33 cellular contexts compared by ENCODE assay signal in genomic region chr21:38590449-38590848, GRCh38.
"Had no signal": no experiment of that assay in that cellular context is flagged by ENCODE, and none has a peak within 500 bp of the region (broad histone marks: within the 10 kb centered on the region; RNA-seq: fewer than 3 reads in every experiment).

No MANE protein-coding gene starts in this region.

- H3K4me3 ChIP-seq: adrenal gland, body of pancreas, breast epithelium, cardiac muscle cell had no signal

- H3K27me3 ChIP-seq: adrenal gland, body of pancreas, cardiac muscle cell had no signal

- H3K4me1 ChIP-seq: adrenal gland, body of pancreas, breast epithelium had no signal

- ATAC-seq: activated naive CD4-positive, alpha-beta T cell treated with anti-CD3 and anti-CD28 coated beads, Interleukin-2, amount 50 U/mL, for 72 hours; activated naive CD8-positive, alpha-beta T cell treated with anti-CD3 and anti-CD28 coated beads, Interleukin-2, amount 50 U/mL, for 24 hours; activated T-cell treated with anti-CD3 and anti-CD28 coated beads, Interleukin-2, amount 50 U/mL, for 4 hours; activated T-cell treated with anti-CD3 and anti-CD28 coated beads, Interleukin-2, amount 50 U/mL, for 72 hours; activated T-helper 17 cell treated with anti-CD3 and anti-CD28 coated beads, Interleukin-2, amount 50 U/mL, for 72 hours; body of pancreas had no signal

- H3K9me3 ChIP-seq: adrenal gland, body of pancreas, breast epithelium had no signal

- DNase-seq: activated effector memory CD4-positive, alpha-beta T cell treated with anti-CD3 and anti-CD28 coated beads, Interleukin-2, amount 50 U/mL, for 16 hours; activated effector memory CD4-positive, alpha-beta T cell treated with Interleukin-2 at 50 U/mL for 16 hours; activated gamma-delta T cell; activated gamma-delta T cell treated with Interleukin-2 at 50 U/mL for 16 hours; activated naive CD4-positive, alpha-beta T cell; activated naive CD4-positive, alpha-beta T cell treated with anti-CD3 and anti-CD28 coated beads for 36 hours; activated naive CD4-positive, alpha-beta T cell treated with anti-CD3 and anti-CD28 coated beads, Interleukin-2, amount 10 ng/mL, durations not matched to agents 7 days and 5 days; activated naive CD4-positive, alpha-beta T cell treated with anti-CD3 and anti-CD28 coated beads, Interleukin-2, amount 50 U/mL, for 16 hours; activated naive CD4-positive, alpha-beta T cell treated with Interleukin-2 at 50 U/mL for 16 hours; activated naive CD8-positive, alpha-beta T cell treated with anti-CD3 and anti-CD28 coated beads for 36 hours; activated naive CD8-positive, alpha-beta T cell treated with anti-CD3 and anti-CD28 coated beads, Interleukin-2, amount 10 ng/mL, durations not matched to agents 7 days and 5 days; activated naive CD8-positive, alpha-beta T cell treated with anti-CD3 and anti-CD28 coated beads, Interleukin-2, amount 50 U/mL, for 24 hours; activated T-cell treated with anti-CD3 and anti-CD28 coated beads, Interleukin-2, amount 50 U/mL, for 1 hour; activated T-cell treated with anti-CD3 and anti-CD28 coated beads, Interleukin-2, amount 50 U/mL, for 24 hours; activated T-cell treated with anti-CD3 and anti-CD28 coated beads, Interleukin-2, amount 50 U/mL, for 4 hours; activated T-cell treated with anti-CD3 and anti-CD28 coated beads, Interleukin-2, amount 50 U/mL, for 48 hours; activated T-cell treated with anti-CD3 and anti-CD28 coated beads, Interleukin-2, amount 50 U/mL, for 72 hours; adrenal gland; amniotic stem cell; amygdala; anterior cingulate cortex; aorta; body of pancreas; brain microvascular endothelial cell; caudate nucleus; central memory CD4-positive, alpha-beta T cell; cerebellar nuclear complex had no signal

- FAIRE-seq: astrocyte, colon had no signal

- H3K36me3 ChIP-seq: adrenal gland, brain microvascular endothelial cell, breast epithelium, cardiac muscle cell had no signal

- H3K27ac ChIP-seq: adrenal gland, body of pancreas, brain microvascular endothelial cell, breast epithelium, cardiac muscle cell had no signal
